Comparison of ENCODE assay signal across 8 cellular contexts in genomic region chr17:47663997-47664941, GRCh38. TPM values are rescaled to one million over a fixed set of nuclear protein-coding genes. Genes with fewer than 3 reads are reported as not detected.
A peak's percentile ranks its signal among the peaks of the same experiment; 100 is the strongest.
DNase-seq lines count a peak whose midpoint lies in the region; ATAC-seq and TF ChIP-seq lines count a peak whose summit lies in the region.

No MANE protein-coding gene starts in this region.

- intact Hi-C loops in CD14-positive monocyte (cut with micrococcal nuclease) = loop anchor here in 1 of 2 donors (10.0 kb wide), 1 partner anchor 231 kb away; the partner anchor contains the start of gene SP2

- TF ChIP-seq CTCF in CD14-positive monocyte (IDR thresholded peaks at IDR 0.05) (peak; percentile 90), HFF-Myc (IDR thresholded peaks at IDR 0.05; ENCODE audit: low read depth, low read length, missing control alignments) (peak; percentile 74)

- 65 to 66% methylated on average over 4 to 6 of the region's 6 CpGs for WGBS in mesodermal cell (ENCODE audit: insufficient coverage in 2 of 2), 2 experiments

- peaks cover 3% of the 10 kb centered on the region for H3K4me1 ChIP-seq in mesodermal cell (ENCODE audit: control insufficient read depth, insufficient read depth, low read length, poor library complexity, severe bottlenecking)

- H3K27ac Mint-ChIP-seq in CD14-positive monocyte = peak overlapping the region; percentile 51 to 93 (median 83)

- peaks cover 43% of the 10 kb centered on the region for H3K4me1 Mint-ChIP-seq in CD14-positive monocyte

- peaks cover 64 to 82% of the 10 kb centered on the region in 2 donors for H3K36me3 Mint-ChIP-seq in CD14-positive monocyte

- H3K9me3 Mint-ChIP-seq in CD14-positive monocyte = no peaks in the 10 kb centered on the region

- no peak for ATAC-seq in GM19328 (IDR thresholded peaks at IDR 0.05; ENCODE audit: unreplicated experiment)

- no peak overlapping the region for H3K4me3 Mint-ChIP-seq in CD14-positive monocyte

- H3K36me3 ChIP-seq in mesodermal cell (ENCODE audit: control insufficient read depth, insufficient read depth, low read length) = peaks cover 97% of the 10 kb centered on the region

- H3K4me3 ChIP-seq in HFF-Myc (replicated peaks; ENCODE audit: low read depth, low read length) = no peak overlapping the region
- no peak overlapping the region for H3K4me3 ChIP-seq in mesodermal cell (ENCODE audit: extremely low read depth, insufficient read depth, low read length, poor library complexity, severe bottlenecking)

- H3K9me3 ChIP-seq in mesodermal cell (ENCODE audit: control insufficient read depth, low read length) = no peaks in the 10 kb centered on the region

- H3K27ac ChIP-seq in mesodermal cell (ENCODE audit: low read depth, low read length, severe bottlenecking) = peak overlapping the region; percentile 50

- no peak for DNase-seq in CD14-positive monocyte (ENCODE audit: low spot score)
- peak; percentile 42 for DNase-seq in HFF-Myc (ENCODE audit: extremely low read depth, low read depth)
- DNase-seq in NCI-H526 treated with DMSO at 0.1 percent for 48 hours (lab: John Stamatoyannopoulos, UW) = peak; percentile 35
- DNase-seq in activated CD4-positive, alpha-beta T cell treated with anti-CD3 and anti-CD28 coated beads, Interleukin-2, amount 50 U/mL, for 24 hours (ENCODE audit: low read depth in 1 of 2, low spot score in 1 of 2) = peak; percentile 13 to 61
- DNase-seq in effector CD4-positive, alpha-beta T cell = peak; percentile 56
- DNase-seq in stimulated activated CD8-positive, alpha-beta memory T cell treated with anti-CD3 and anti-CD28 coated beads, Interleukin-4, amount 100 ng/mL, for 48 hours = peak; percentile 67

- peaks cover 0 to 2% (median 0%) of the 10 kb centered on the region in 3 donors for H3K27me3 Mint-ChIP-seq in CD14-positive monocyte (ENCODE audit: low read depth in 3 of 3)

RNA-seq across cellular contexts. Expression of gene KPNB1, which starts 14.6 kb away (rescaled TPM):
- 10 to 100 TPM in 1 of 2 donors, 1 to 10 TPM in 1; 5.8 to 13.2 TPM for polyA plus RNA-seq in CD14-positive monocyte
- 379 TPM for polyA plus RNA-seq in mesodermal cell (2013, experiment 1 of 2)
- polyA plus RNA-seq in mesodermal cell (2013, experiment 2 of 2) = 356 TPM

RNA-seq across cellular contexts. Expression of gene TBKBP1, which starts 29.7 kb away (rescaled TPM):
- polyA plus RNA-seq in CD14-positive monocyte = under 1 TPM; 0.22 to 0.45 TPM
- 21.4 TPM for polyA plus RNA-seq in mesodermal cell (2013, experiment 1 of 2)
- 16.4 TPM for polyA plus RNA-seq in mesodermal cell (2013, experiment 2 of 2)
